ENCODE assay signal across 1 cellular context in genomic region chr3:121545564-121546455, GRCh38.
TF ChIP-seq lines count a peak whose summit lies in the region.

Gene POLQ, minus strand, starts transcription at chr3:121545988. Its CDS starts 111 bp downstream, at chr3:121545877.

TF ChIP-seq in HepG2, 621 proteins besides CTCF, POLR2A, EP300 and RAD21 (continued from another document and continues in another):
- TF ChIP-seq KLF16 (CRISPR knock-in tag; IDR thresholded peaks at IDR 0.05), result peak in 1 of 2 experiments; percentile 75; a peak in 1 of 4 replicates
- no peak for TF ChIP-seq CREB1 (IDR thresholded peaks at IDR 0.05)
- peak; percentile 71; the same call in 1 of the 2 replicates for TF ChIP-seq CREB1 (CRISPR knock-in tag; IDR thresholded peaks at IDR 0.05)
- TF ChIP-seq MEF2D (CRISPR knock-in tag; IDR thresholded peaks at IDR 0.05), result no peak
- TF ChIP-seq ZNF709 (CRISPR knock-in tag; IDR thresholded peaks at IDR 0.05), result no peak
- peak; percentile 96 for TF ChIP-seq GATAD1 (CRISPR knock-in tag; IDR thresholded peaks at IDR 0.05)
- peak; percentile 74 for TF ChIP-seq ZNF501 (CRISPR knock-in tag; IDR thresholded peaks at IDR 0.05)
- TF ChIP-seq ZMYM4 (CRISPR knock-in tag; IDR thresholded peaks at IDR 0.05), result peak; percentile 71
- TF ChIP-seq GRHL1 (CRISPR knock-in tag; conservative IDR thresholded peaks at IDR 0.05), result no peak
- no peak for TF ChIP-seq SOX5 (CRISPR knock-in tag; IDR thresholded peaks at IDR 0.05; ENCODE audit: borderline replicate concordance)
- no peak for TF ChIP-seq REXO4 (CRISPR knock-in tag; IDR thresholded peaks at IDR 0.05; ENCODE audit: borderline replicate concordance)
- TF ChIP-seq IKZF5 (CRISPR knock-in tag; IDR thresholded peaks at IDR 0.05), result peak; percentile 56
- TF ChIP-seq NKX3-1 (CRISPR knock-in tag; IDR thresholded peaks at IDR 0.05), result peak; percentile 74; the same call in 1 of the 2 replicates
- peak; percentile 74; the same call in 1 of the 2 replicates for TF ChIP-seq CBFB (CRISPR knock-in tag; IDR thresholded peaks at IDR 0.05)
- TF ChIP-seq IRF1 (CRISPR knock-in tag; IDR thresholded peaks at IDR 0.05; ENCODE audit: low read depth), result no peak
- TF ChIP-seq HNRNPLL (IDR thresholded peaks at IDR 0.05; ENCODE audit: low read depth, low read length, poor library complexity, severe bottlenecking), result peak; percentile 20
- TF ChIP-seq JUN (CRISPR knock-in tag; IDR thresholded peaks at IDR 0.05), result no peak
- no peak for TF ChIP-seq ARNT (IDR thresholded peaks at IDR 0.05)
- TF ChIP-seq ZHX2 (IDR thresholded peaks at IDR 0.05; ENCODE audit: low read depth), result no peak
- TF ChIP-seq ZHX2 (CRISPR knock-in tag; IDR thresholded peaks at IDR 0.05; ENCODE audit: borderline replicate concordance), result 0 out of 2 replicates have a peak, but pooled peaks have one; percentile 59
- TF ChIP-seq ZFP62 (CRISPR knock-in tag; IDR thresholded peaks at IDR 0.05), result no peak
- TF ChIP-seq ZNF430 (CRISPR knock-in tag; IDR thresholded peaks at IDR 0.05), result peak; percentile 79; the same call in 1 of the 2 replicates
- TF ChIP-seq TARDBP (CRISPR knock-in tag; IDR thresholded peaks at IDR 0.05), result peak; percentile 43; the same call in 1 of the 2 replicates
- 0 out of 2 replicates have a peak, but pooled peaks have one; percentile 45 for TF ChIP-seq CREM (IDR thresholded peaks at IDR 0.05)
- no peak for TF ChIP-seq CREM (CRISPR knock-in tag; IDR thresholded peaks at IDR 0.05)
- TF ChIP-seq SP1 (IDR thresholded peaks at IDR 0.05), result no peak
- TF ChIP-seq SP1 (CRISPR knock-in tag; IDR thresholded peaks at IDR 0.05), result peak; percentile 78
- no peak for TF ChIP-seq PCBP1 (IDR thresholded peaks at IDR 0.05; ENCODE audit: borderline replicate concordance, low read depth, low read length)
- TF ChIP-seq AFF4 (CRISPR knock-in tag; IDR thresholded peaks at IDR 0.05), result no peak
- peak; percentile 86 for TF ChIP-seq POLR2G (IDR thresholded peaks at IDR 0.05; ENCODE audit: low read depth, low read length)
- TF ChIP-seq CSRNP1 (CRISPR knock-in tag; IDR thresholded peaks at IDR 0.05), result peak; percentile 73; the same call in 1 of the 2 replicates
- 0 out of 2 replicates have a peak, but pooled peaks have one; percentile 62 for TF ChIP-seq ZNF605 (CRISPR knock-in tag; IDR thresholded peaks at IDR 0.05)
- peak; percentile 76; the same call in 1 of the 2 replicates for TF ChIP-seq FOXK1 (CRISPR knock-in tag; IDR thresholded peaks at IDR 0.05; ENCODE audit: borderline replicate concordance, low read depth)
- no peak for TF ChIP-seq PREB (CRISPR knock-in tag; IDR thresholded peaks at IDR 0.05)
- TF ChIP-seq MIXL1 (CRISPR knock-in tag; IDR thresholded peaks at IDR 0.05), result 0 out of 2 replicates have a peak, but pooled peaks have one; percentile 28
- TF ChIP-seq ZNF30 (CRISPR knock-in tag; IDR thresholded peaks at IDR 0.05), result no peak; the same call in 1 of the 2 replicates
- peak; percentile 52; the same call in 1 of the 2 replicates for TF ChIP-seq MYPOP (CRISPR knock-in tag; IDR thresholded peaks at IDR 0.05)
- TF ChIP-seq HOXA5 (CRISPR knock-in tag; IDR thresholded peaks at IDR 0.05), result peak; percentile 69; the same call in 1 of the 2 replicates
- peak; percentile 47; the same call in 1 of the 2 replicates for TF ChIP-seq ZNF768 (CRISPR knock-in tag; IDR thresholded peaks at IDR 0.05)
- TF ChIP-seq DRAP1 (CRISPR knock-in tag; IDR thresholded peaks at IDR 0.05), result peak; percentile 82
- TF ChIP-seq FOXO1 (CRISPR knock-in tag; IDR thresholded peaks at IDR 0.05), result no peak
- TF ChIP-seq SIX1 (CRISPR knock-in tag; IDR thresholded peaks at IDR 0.05; ENCODE audit: borderline replicate concordance), result no peak
- TF ChIP-seq HBP1 (CRISPR knock-in tag; IDR thresholded peaks at IDR 0.05; ENCODE audit: low read depth), result peak; percentile 89
